Comparison of ENCODE assay signal across 11 cellular contexts in the genomic region with DNA sequence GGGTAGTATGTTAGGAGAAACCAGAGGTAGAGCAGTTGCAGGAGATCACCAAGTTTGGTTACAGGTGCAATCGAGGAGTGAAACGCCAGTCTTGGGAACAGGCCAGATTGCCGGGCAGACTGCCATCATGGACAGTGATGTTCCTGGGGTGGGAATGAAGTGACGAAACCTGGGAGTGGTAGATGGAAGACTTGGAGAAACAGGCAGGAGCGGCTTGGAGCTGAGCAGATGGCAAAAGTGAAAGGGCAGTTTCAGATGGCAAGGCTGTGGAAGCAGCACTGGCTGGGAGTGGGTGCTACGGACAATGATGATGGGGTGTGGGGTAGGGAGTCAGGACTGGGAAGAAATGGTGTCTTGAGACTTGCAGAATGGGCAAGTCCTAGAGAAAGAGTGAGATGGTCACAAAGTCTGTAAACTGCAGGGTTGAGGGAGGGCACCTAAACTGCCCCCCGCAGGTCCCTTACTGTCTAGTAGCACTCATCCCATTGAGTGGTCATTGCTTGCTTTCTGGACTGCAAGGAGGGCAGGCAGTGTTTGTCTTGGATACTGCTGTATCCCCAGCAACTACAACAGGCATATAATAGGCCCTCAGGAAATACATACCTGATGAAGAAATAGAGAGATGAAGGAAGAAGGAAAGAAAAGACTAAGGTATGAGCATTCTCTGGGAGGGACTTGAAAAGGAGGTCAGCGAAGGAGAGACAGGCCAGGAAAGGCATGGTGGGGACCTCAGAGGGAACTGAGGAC. TPM values are rescaled to one million over a fixed set of nuclear protein-coding genes. Genes with fewer than 3 reads are reported as not detected.
DNase-seq lines count a peak whose midpoint lies in the region; TF ChIP-seq lines count a peak whose summit lies in the region.
"Had no signal": no experiment of that assay in that cellular context is flagged by ENCODE, and none has a peak within 500 bp of the region (broad histone marks: within the 10 kb centered on the region; RNA-seq: fewer than 3 reads in every experiment).

No MANE protein-coding gene starts in this region.

- H3K4me3 ChIP-seq in epithelial cell of esophagus (ENCODE audit: low read length): no peak overlapping the region
- no peak overlapping the region for H3K4me3 ChIP-seq in neural progenitor cell

- no peaks in the 10 kb centered on the region for H3K36me3 ChIP-seq in neural progenitor cell

- intact Hi-C loops in CD14-positive monocyte (cut with micrococcal nuclease): no loop called here
- intact Hi-C loops in activated naive CD4-positive, alpha-beta T cell treated with anti-CD3 and anti-CD28 coated beads for 36 hours (cut with micrococcal nuclease): no loop called here

- H3K4me3 Mint-ChIP-seq in CD14-positive monocyte (no peak overlapping the region), neural progenitor cell (no peak overlapping the region)
- H3K4me3 Mint-ChIP-seq in activated naive CD4-positive, alpha-beta T cell treated with anti-CD3 and anti-CD28 coated beads for 36 hours: no peak overlapping the region
- H3K4me3 Mint-ChIP-seq: activated CD4-positive, alpha-beta T cell treated with anti-CD3 and anti-CD28 coated beads, Interleukin-2, amount 10 ng/mL, durations not matched to agents 24 days and 14 days had no signal

- peaks cover 8% of the 10 kb centered on the region for H3F3A ChIP-seq in neural progenitor cell (ENCODE audit: low read depth)

- in situ Hi-C loops in GM13976 (cut with MboI; ENCODE audit: low sequenced_read_pairs, unreplicated experiment): no loop called here

- H3K4me1 ChIP-seq in neural progenitor cell: peaks cover 13% of the 10 kb centered on the region

- no peak overlapping the region for H3K4me2 ChIP-seq in neural progenitor cell

- H2AFZ ChIP-seq in neural progenitor cell (replicated peaks): no peak overlapping the region

- H3K27me3 Mint-ChIP-seq in CD14-positive monocyte (ENCODE audit: low read depth in 3 of 3): no peaks in the 10 kb centered on the region
- no peaks in the 10 kb centered on the region for H3K27me3 Mint-ChIP-seq in neural progenitor cell (ENCODE audit: insufficient read depth, low read depth)
- no peaks in the 10 kb centered on the region for H3K27me3 Mint-ChIP-seq in activated naive CD4-positive, alpha-beta T cell treated with anti-CD3 and anti-CD28 coated beads for 36 hours (ENCODE audit: low read depth)
- H3K27me3 Mint-ChIP-seq: activated CD4-positive, alpha-beta T cell treated with anti-CD3 and anti-CD28 coated beads, Interleukin-2, amount 10 ng/mL, durations not matched to agents 24 days and 14 days had no signal

- H3K79me2 ChIP-seq in neural progenitor cell (ENCODE audit: low read depth): no peaks in the 10 kb centered on the region

- H3K27ac Mint-ChIP-seq in CD14-positive monocyte: peak overlapping the region in 4 of 7 donors; percentile 3 to 43 (median 30)
- peak overlapping the region; percentile 4 for H3K27ac Mint-ChIP-seq in neural progenitor cell
- no peak overlapping the region for H3K27ac Mint-ChIP-seq in activated naive CD4-positive, alpha-beta T cell treated with anti-CD3 and anti-CD28 coated beads for 36 hours
- H3K27ac Mint-ChIP-seq: activated CD4-positive, alpha-beta T cell treated with anti-CD3 and anti-CD28 coated beads, Interleukin-2, amount 10 ng/mL, durations not matched to agents 24 days and 14 days had no signal

- H3K27ac ChIP-seq in neural progenitor cell: no peak overlapping the region

- H3K9me3 Mint-ChIP-seq in CD14-positive monocyte: no peaks in the 10 kb centered on the region
- H3K9me3 Mint-ChIP-seq in neural progenitor cell: no peaks in the 10 kb centered on the region
- H3K9me3 Mint-ChIP-seq in activated naive CD4-positive, alpha-beta T cell treated with anti-CD3 and anti-CD28 coated beads for 36 hours: no peaks in the 10 kb centered on the region
- H3K9me3 Mint-ChIP-seq: activated CD4-positive, alpha-beta T cell treated with anti-CD3 and anti-CD28 coated beads, Interleukin-2, amount 10 ng/mL, durations not matched to agents 24 days and 14 days had no signal

- DNase-seq in CD14-positive monocyte (ENCODE audit: low spot score) (no peak), NCI-H1092 treated with DMSO at 0.1 percent for 48 hours (lab: John Stamatoyannopoulos, UW) (peak; percentile 49), epithelial cell of esophagus (ENCODE audit: low read depth) (peak; percentile 59), neural progenitor cell (ENCODE audit: low spot score) (no peak), Kasumi-1 (lab: John Stamatoyannopoulos, UW) (no peak), NOMO-1 treated with dmso at 0.1 percent for 144 hours (lab: John Stamatoyannopoulos, UW; ENCODE audit: unreplicated experiment) (no peak), GM13976 (ENCODE audit: low spot score) (no peak)
- DNase-seq in activated naive CD4-positive, alpha-beta T cell treated with anti-CD3 and anti-CD28 coated beads for 36 hours: no peak
- DNase-seq: activated CD4-positive, alpha-beta T cell treated with anti-CD3 and anti-CD28 coated beads, Interleukin-2, amount 10 ng/mL, durations not matched to agents 24 days and 14 days; DMS153; stimulated activated CD4-positive, alpha-beta T cell treated with anti-CD3 and anti-CD28 coated beads, Interleukin-4, amount 100 ng/mL, for 1 hour had no signal

- H3K36me3 Mint-ChIP-seq in CD14-positive monocyte (peaks cover 17 to 30% of the 10 kb centered on the region in 2 donors), neural progenitor cell (peaks cover 4% of the 10 kb centered on the region)
- H3K36me3 Mint-ChIP-seq in activated naive CD4-positive, alpha-beta T cell treated with anti-CD3 and anti-CD28 coated beads for 36 hours (ENCODE audit: low read depth): peaks cover 7% of the 10 kb centered on the region

- TF ChIP-seq CTCF in CD14-positive monocyte (IDR thresholded peaks at IDR 0.05) (no peak), epithelial cell of esophagus (IDR thresholded peaks at IDR 0.05; ENCODE audit: insufficient read depth, low read depth, low read length, missing control alignments) (no peak), neural progenitor cell (IDR thresholded peaks at IDR 0.05) (no peak), GM13976 (IDR thresholded peaks at IDR 0.05; ENCODE audit: borderline replicate concordance, control extremely low read depth, extremely low read depth, insufficient read depth, missing control alignments) (no peak)

- H3K4me1 Mint-ChIP-seq in CD14-positive monocyte (peaks cover 14% of the 10 kb centered on the region), neural progenitor cell (peaks cover 5% of the 10 kb centered on the region)
- H3K4me1 Mint-ChIP-seq in activated naive CD4-positive, alpha-beta T cell treated with anti-CD3 and anti-CD28 coated beads for 36 hours (ENCODE audit: low read depth): no peaks in the 10 kb centered on the region
- H3K4me1 Mint-ChIP-seq: activated CD4-positive, alpha-beta T cell treated with anti-CD3 and anti-CD28 coated beads, Interleukin-2, amount 10 ng/mL, durations not matched to agents 24 days and 14 days had no signal

- CTCF ChIA-PET in activated naive CD4-positive, alpha-beta T cell treated with anti-CD3 and anti-CD28 coated beads for 36 hours (lab: Charles Lee): no interaction called here

- no peaks in the 10 kb centered on the region for H3K9me3 ChIP-seq in neural progenitor cell (ENCODE audit: low read depth)

- no peak overlapping the region for H3K9ac ChIP-seq in neural progenitor cell

- no peaks in the 10 kb centered on the region for H4K20me1 ChIP-seq in neural progenitor cell (ENCODE audit: low read depth)

- H3K27me3 ChIP-seq in neural progenitor cell: no peaks in the 10 kb centered on the region

RNA-seq across cellular contexts. Expression of a gene that starts 29.5 kb away (rescaled TPM):
- polyA plus RNA-seq in CD14-positive monocyte: 10 to 100 TPM in 1 of 2 donors, 1 to 10 TPM in 1; 8.5 to 12.3 TPM
- total RNA-seq in neural progenitor cell (ENCODE audit: low replicate concordance): 20.6 and 21.3 TPM in 2 replicates
- total RNA-seq in activated naive CD4-positive, alpha-beta T cell treated with anti-CD3 and anti-CD28 coated beads for 36 hours: 10 to 100 TPM; 10.2 to 10.3 TPM

Comparison
In these comparisons a context has a peak if more than half of its experiments do, and no peak if none do; other contexts are left out.
1. DNase-seq: peak in NCI-H1092 treated with DMSO at 0.1 percent for 48 hours (single experiment) and epithelial cell of esophagus (single experiment); none in CD14-positive monocyte (single experiment), neural progenitor cell (single experiment), Kasumi-1 (0 of 2), NOMO-1 treated with dmso at 0.1 percent for 144 hours (single experiment), GM13976 (single experiment) and activated naive CD4-positive, alpha-beta T cell treated with anti-CD3 and anti-CD28 coated beads for 36 hours (single experiment).